In genomic region chr18:22324191-22325131, GRCh38 we compare ENCODE assay signal across 9 cellular contexts.
DNase-seq lines count a peak whose midpoint lies in the region; ATAC-seq and TF ChIP-seq lines count a peak whose summit lies in the region.
"Had no signal": no experiment of that assay in that cellular context is flagged by ENCODE, and none has a peak within 500 bp of the region (broad histone marks: within the 10 kb centered on the region; RNA-seq: fewer than 3 reads in every experiment).

No MANE protein-coding gene starts in this region.

- no peak for ATAC-seq in HG02852 (IDR thresholded peaks at IDR 0.05; ENCODE audit: unreplicated experiment)

- H3K4me1 ChIP-seq in endodermal cell (ENCODE audit: control insufficient read depth, insufficient read depth, low read length) (peaks cover 4% of the 10 kb centered on the region), tibial artery (peaks cover 0 to 14% (median 11%) of the 10 kb centered on the region in 4 donors)
- H3K4me1 ChIP-seq: BLaER1 had no signal

- H3K36me3 ChIP-seq in endodermal cell (ENCODE audit: control insufficient read depth, insufficient read depth, low read length) (no peaks in the 10 kb centered on the region), tibial artery (no peaks in the 10 kb centered on the region)
- H3K36me3 ChIP-seq: BLaER1 had no signal

- H3K4me3 Mint-ChIP-seq in endodermal cell: peak overlapping the region; percentile 43

- 19 to 29% methylated on average over 18 to 30 of the region's 30 CpGs for WGBS in endodermal cell (ENCODE audit: insufficient coverage in 1 of 2, insufficient read length in 1 of 2), 2 experiments

- intact Hi-C loops in tibial artery (cut with DNase I; ENCODE audit: low total_unique reads): loop anchor here (5.0 kb wide), 1 partner anchor 238 kb away; no protein-coding TSS in a partner anchor

- H3K27me3 Mint-ChIP-seq in endodermal cell (ENCODE audit: insufficient read depth): peaks cover 54% of the 10 kb centered on the region

- DNase-seq in NCI-H524 (lab: John Stamatoyannopoulos, UW): peak; percentile 23 to 34
- DNase-seq in NCI-H524 treated with DMSO at 0.1 percent for 48 hours (lab: John Stamatoyannopoulos, UW): no peak
- DNase-seq in endodermal cell: peak; percentile 88
- peak; percentile 31 to 41 for DNase-seq in lung microvascular endothelial cell (ENCODE audit: low read depth in 2 of 2)
- peak; percentile 52 to 84 for DNase-seq in tibial artery
- DNase-seq in kidney glomerular epithelial cell (lab: John Stamatoyannopoulos, UW): no peak
- no peak for DNase-seq in activated CD4-positive, alpha-beta T cell treated with anti-CD3 and anti-CD28 coated beads, Interleukin-2, amount 50 U/mL, for 48 hours

- H3K36me3 Mint-ChIP-seq in endodermal cell (ENCODE audit: low read depth): no peaks in the 10 kb centered on the region

- H3K27ac ChIP-seq in endodermal cell (ENCODE audit: low read depth, low read length): no peak overlapping the region
- peak overlapping the region; percentile 36 to 51 for H3K27ac ChIP-seq in tibial artery
- H3K27ac ChIP-seq: BLaER1 had no signal

- no peaks in the 10 kb centered on the region for H3K9me3 ChIP-seq in endodermal cell (ENCODE audit: control insufficient read depth, low read length)
- H3K9me3 ChIP-seq in tibial artery: no peaks in the 10 kb centered on the region
- H3K9me3 ChIP-seq: BLaER1 had no signal

- TF ChIP-seq CTCF in endodermal cell (conservative IDR thresholded peaks at IDR 0.05) (peak; percentile 76), tibial artery (IDR thresholded peaks at IDR 0.05) (peak; percentile 15 to 31)

- H3K27ac Mint-ChIP-seq in endodermal cell: peak overlapping the region; percentile 54

- H3K4me3 ChIP-seq in endodermal cell (ENCODE audit: low read length) (peak overlapping the region; percentile 62), tibial artery (peak overlapping the region; percentile 36 to 39)
- H3K4me3 ChIP-seq: BLaER1 had no signal

- H3K27me3 ChIP-seq in endodermal cell (ENCODE audit: control insufficient read depth, insufficient read depth, low read length, poor library complexity, severe bottlenecking) (peaks cover 48% of the 10 kb centered on the region), tibial artery (no peaks in the 10 kb centered on the region)
- H3K27me3 ChIP-seq: BLaER1 had no signal

- no peak overlapping the region for H3K9ac ChIP-seq in endodermal cell (ENCODE audit: extremely low read depth, low read length, poor library complexity, severe bottlenecking)
- H3K9ac ChIP-seq: BLaER1 had no signal

- H3K9me3 Mint-ChIP-seq in endodermal cell: no peaks in the 10 kb centered on the region

- peaks cover 10% of the 10 kb centered on the region for H3K4me1 Mint-ChIP-seq in endodermal cell

Comparison
In these comparisons a context has a peak if more than half of its experiments do, and no peak if none do; other contexts are left out.
1. DNase-seq: peak in NCI-H524 (2 of 2), endodermal cell (single experiment), lung microvascular endothelial cell (2 of 2) and tibial artery (2 of 2); none in NCI-H524 treated with DMSO at 0.1 percent for 48 hours (single experiment), kidney glomerular epithelial cell (single experiment) and activated CD4-positive, alpha-beta T cell treated with anti-CD3 and anti-CD28 coated beads, Interleukin-2, amount 50 U/mL, for 48 hours (0 of 2).